ENCODE assay signal across 19 cellular contexts in genomic region chr1:84918706-84919105, GRCh38. TPM values are rescaled to one million over a fixed set of nuclear protein-coding genes. Genes with fewer than 3 reads are reported as not detected.
DNase-seq lines count a peak whose midpoint lies in the region; ATAC-seq, FAIRE-seq and TF ChIP-seq lines count a peak whose summit lies in the region.
"Had no signal": no experiment of that assay in that cellular context is flagged by ENCODE, and none has a peak within 500 bp of the region (broad histone marks: within the 10 kb centered on the region; RNA-seq: fewer than 3 reads in every experiment).

No MANE protein-coding gene starts in this region.

- intact Hi-C loops in A673 (cut with micrococcal nuclease; ENCODE audit: unreplicated experiment) = no loop called here

- TF ChIP-seq CTCF in glutamatergic neuron (IDR thresholded peaks at IDR 0.05; ENCODE audit: partially characterized antibody, unreplicated experiment) (no peak), A673 (conservative IDR thresholded peaks at IDR 0.05; ENCODE audit: low read depth, low read length) (no peak)

- POLR2A ChIA-PET in A673 (lab: Charles Lee; ENCODE audit: low non-redundant PET) = no interaction called here

- no peaks in the 10 kb centered on the region for H3K36me3 ChIP-seq in A673 (ENCODE audit: insufficient read depth, low read length, poor library complexity, severe bottlenecking)

- H3K27me3 Mint-ChIP-seq in glutamatergic neuron (ENCODE audit: unreplicated experiment) = peaks cover 4% of the 10 kb centered on the region

- no peak for ATAC-seq in HG02678 (IDR thresholded peaks at IDR 0.05; ENCODE audit: unreplicated experiment)

- no peaks in the 10 kb centered on the region for H3K9me3 Mint-ChIP-seq in glutamatergic neuron (ENCODE audit: unreplicated experiment)
- H3K9me3 Mint-ChIP-seq: CD4-positive, alpha-beta T cell; H9 had no signal

- peak; percentile 45 for DNase-seq in RCC 7860 (ENCODE audit: low spot score)
- DNase-seq in glutamatergic neuron = no peak
- peak; percentile 79 for DNase-seq in kidney tubule cell (ENCODE audit: low spot score)
- peak; percentile 86 for DNase-seq in renal cortical epithelial cell (ENCODE audit: low read depth)
- DNase-seq in A673 (ENCODE audit: low spot score) = no peak
- no peak for DNase-seq in GDM1 (lab: John Stamatoyannopoulos, UW)
- DNase-seq: AML-193; Caco-2; CD4-positive, alpha-beta T cell; DMS153; DMS79; GF-D8; H9 had no signal

- H3K4me3 Mint-ChIP-seq in glutamatergic neuron (ENCODE audit: unreplicated experiment) = no peak overlapping the region
- H3K4me3 Mint-ChIP-seq: CD4-positive, alpha-beta T cell; H9 had no signal

- peaks cover 12% of the 10 kb centered on the region for H3K4me1 Mint-ChIP-seq in glutamatergic neuron (ENCODE audit: low read depth, unreplicated experiment)
- H3K4me1 Mint-ChIP-seq: H9 had no signal

- H3K27ac ChIP-seq in A673 (ENCODE audit: low read depth, low read length, poor library complexity, severe bottlenecking) = no peak overlapping the region
- H3K27ac ChIP-seq: C4-2B had no signal

- no peaks in the 10 kb centered on the region for H3K27me3 ChIP-seq in A673 (replicated peaks; ENCODE audit: insufficient read depth, low read depth, low read length, poor library complexity)

- BruUV-seq in A673 (replicated peaks; lab: Mats Ljungman, UMichigan) = no TSS peak

- H3K9me3 ChIP-seq in A673 (ENCODE audit: low read depth, low read length, poor library complexity, severe bottlenecking) = no peaks in the 10 kb centered on the region
- H3K9me3 ChIP-seq: Caco-2 had no signal

- H3K27ac Mint-ChIP-seq in glutamatergic neuron (ENCODE audit: unreplicated experiment) = peak overlapping the region; percentile 46
- H3K27ac Mint-ChIP-seq: CD4-positive, alpha-beta T cell; H9 had no signal

- H3K4me1 ChIP-seq in A673 (ENCODE audit: insufficient read depth, low read length, poor library complexity, severe bottlenecking) = no peaks in the 10 kb centered on the region
- H3K4me1 ChIP-seq: Caco-2 had no signal

- no peaks in the 10 kb centered on the region for H3K36me3 Mint-ChIP-seq in glutamatergic neuron (ENCODE audit: unreplicated experiment)

- CTCF ChIA-PET in A673 (lab: Charles Lee) = interaction anchor here (0.6 kb wide), 1 partner anchor 170 kb away, joined by 4 read pairs; no protein-coding TSS in a partner anchor

- no peak for FAIRE-seq in RCC 7860 (lab: Jason Lieb, UNC)
- FAIRE-seq: A204.1, GM19239, H1 had no signal

- H3K4me3 ChIP-seq in A673 (ENCODE audit: low read depth, low read length, poor library complexity, severe bottlenecking) = no peak overlapping the region

RNA-seq across cellular contexts. Expression of gene LPAR3, which starts 25.7 kb away (rescaled TPM):
- 14.0 TPM for total RNA-seq in glutamatergic neuron (ENCODE audit: unreplicated experiment)
- total RNA-seq in renal cortical epithelial cell = 0.05 and 0.69 TPM in 2 replicates
- total RNA-seq in A673 (2021) = 0.13 TPM in 1 of 2 replicates, not detected in the other
- total RNA-seq: Caco-2, HT-29 had no signal

Comparison
In these comparisons a context has a peak if more than half of its experiments do, and no peak if none do; other contexts are left out.
1. DNase-seq: peak in RCC 7860 (single experiment), kidney tubule cell (single experiment) and renal cortical epithelial cell (single experiment); none in glutamatergic neuron (single experiment), A673 (single experiment) and GDM1 (single experiment).